ENCODE assay signal across 16 cellular contexts in the genomic region with DNA sequence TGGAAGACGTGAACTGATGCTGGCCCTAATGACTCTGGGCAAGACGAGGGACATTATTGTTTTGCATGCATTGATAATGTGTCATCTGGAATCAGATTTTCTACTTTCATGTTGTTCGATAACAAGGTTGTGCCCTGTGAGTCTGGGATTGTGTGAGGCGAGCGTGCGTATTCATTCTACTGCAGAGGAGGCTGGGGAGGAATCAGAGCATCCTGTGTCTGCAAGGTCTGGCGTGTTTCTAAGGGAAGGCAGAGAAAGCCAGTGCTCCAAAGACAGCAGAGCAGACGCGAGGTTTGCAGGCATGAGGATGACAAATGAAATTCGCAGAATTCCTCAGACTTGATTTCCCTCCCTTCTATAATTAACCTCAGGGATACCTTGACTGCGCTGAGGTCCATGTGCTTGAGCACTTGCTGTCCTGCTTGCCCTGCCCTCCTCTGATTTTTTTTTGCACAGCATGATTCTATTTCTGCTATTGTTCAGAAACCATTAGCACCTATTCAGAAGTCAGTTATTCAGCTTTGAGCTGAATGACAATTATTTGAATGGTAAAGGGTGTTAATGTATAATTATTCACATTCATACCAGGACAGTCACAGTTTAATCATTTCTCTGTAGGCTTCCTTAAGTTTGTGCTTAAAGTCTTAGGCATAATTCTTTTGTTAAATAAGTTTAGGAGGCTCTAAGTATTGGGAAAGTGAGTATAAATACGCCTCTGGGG.
DNase-seq lines count a peak whose midpoint lies in the region; ATAC-seq and TF ChIP-seq lines count a peak whose summit lies in the region.
"Had no signal": no experiment of that assay in that cellular context is flagged by ENCODE, and none has a peak within 500 bp of the region (broad histone marks: within the 10 kb centered on the region; RNA-seq: fewer than 3 reads in every experiment).

No MANE protein-coding gene starts in this region.

- H3K9me3 ChIP-seq in BE2C, result no peaks in the 10 kb centered on the region

- intact Hi-C loops in posterior vena cava (cut with DNase I), result no loop called here

- no peak overlapping the region for H3K4me3 ChIP-seq in BE2C (ENCODE audit: low read depth, low read length)
- H3K4me3 ChIP-seq: GM12878 had no signal

- no peaks in the 10 kb centered on the region for H3K36me3 ChIP-seq in BE2C

- CTCF ChIA-PET in WTC11 (lab: Charles Lee), result interaction anchor here (1.2 to 2.6 kb wide), 3 partner anchors 38 to 397 kb away, joined by 3 to 6 read pairs (median 4); no protein-coding TSS in a partner anchor

- in situ Hi-C loops in ACHN (cut with HindIII; ENCODE audit: low pct_ligation_motif_present, low pct_unique_long_range_greater_than_20kb, low sequenced_read_pairs), result no loop called here

- POLR2A ChIA-PET in WTC11 (lab: Charles Lee), result no interaction called here

- ATAC-seq in WTC11 (peak; percentile 62; the same call in 1 of the 2 replicates), GM19467 (IDR thresholded peaks at IDR 0.05; ENCODE audit: unreplicated experiment) (no peak), GM21825 (IDR thresholded peaks at IDR 0.05; ENCODE audit: unreplicated experiment) (no peak)
- ATAC-seq: GM12878, HepG2 had no signal

- H3K36me3 Mint-ChIP-seq in WTC11, result peaks cover 26% of the 10 kb centered on the region

- H3K4me1 Mint-ChIP-seq in WTC11, result peaks cover 13% of the 10 kb centered on the region

- no peaks in the 10 kb centered on the region for H3K27me3 ChIP-seq in BE2C

- H3K27me3 Mint-ChIP-seq in WTC11 (ENCODE audit: low read depth), result no peaks in the 10 kb centered on the region
- H3K27me3 Mint-ChIP-seq: CD4-positive, alpha-beta T cell had no signal

- no peak for TF ChIP-seq CTCF in WTC11 (IDR thresholded peaks at IDR 0.05)
- TF ChIP-seq CTCF in BE2C (IDR thresholded peaks at IDR 0.05; ENCODE audit: low read depth, low read length), result no peak

- H3K27ac Mint-ChIP-seq in WTC11, result no peak overlapping the region
- H3K27ac Mint-ChIP-seq: CD4-positive, alpha-beta T cell; HFFc6 had no signal

- peak; percentile 15 for DNase-seq in ACHN
- DNase-seq in WTC11 (ENCODE audit: low spot score), result no peak
- DNase-seq in islet precursor cell, result peak; percentile 45
- DNase-seq in posterior vena cava (ENCODE audit: low spot score), result peak; percentile 18
- no peak for DNase-seq in BE2C
- DNase-seq: 8988T; C1 segment of cervical spinal cord; CD4-positive, alpha-beta T cell; DMS79; GOT3; HCEC 1CT; HFFc6 had no signal

- H3K4me1 ChIP-seq in BE2C, result no peaks in the 10 kb centered on the region

- no peak overlapping the region for H3K4me3 Mint-ChIP-seq in WTC11
- H3K4me3 Mint-ChIP-seq: CD4-positive, alpha-beta T cell; HFFc6 had no signal

- H3K9me3 Mint-ChIP-seq in WTC11, result peaks cover 25% of the 10 kb centered on the region

TF ChIP-seq in WTC11, 78 proteins besides CTCF, POLR2A, EP300 and RAD21:
- TF ChIP-seq, protein P1, sequence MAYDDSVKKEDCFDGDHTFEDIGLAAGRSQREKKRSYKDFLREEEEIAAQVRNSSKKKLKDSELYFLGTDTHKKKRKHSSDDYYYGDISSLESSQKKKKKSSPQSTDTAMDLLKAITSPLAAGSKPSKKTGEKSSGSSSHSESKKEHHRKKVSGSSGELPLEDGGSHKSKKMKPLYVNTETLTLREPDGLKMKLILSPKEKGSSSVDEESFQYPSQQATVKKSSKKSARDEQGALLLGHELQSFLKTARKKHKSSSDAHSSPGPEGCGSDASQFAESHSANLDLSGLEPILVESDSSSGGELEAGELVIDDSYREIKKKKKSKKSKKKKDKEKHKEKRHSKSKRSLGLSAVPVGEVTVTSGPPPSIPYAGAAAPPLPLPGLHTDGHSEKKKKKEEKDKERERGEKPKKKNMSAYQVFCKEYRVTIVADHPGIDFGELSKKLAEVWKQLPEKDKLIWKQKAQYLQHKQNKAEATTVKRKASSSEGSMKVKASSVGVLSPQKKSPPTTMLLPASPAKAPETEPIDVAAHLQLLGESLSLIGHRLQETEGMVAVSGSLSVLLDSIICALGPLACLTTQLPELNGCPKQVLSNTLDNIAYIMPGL (CRISPR knock-in tag; IDR thresholded peaks at IDR 0.05), result no peak
- no peak for TF ChIP-seq FOXK1 (CRISPR knock-in tag; IDR thresholded peaks at IDR 0.05)
- no peak for TF ChIP-seq TCF7 (CRISPR knock-in tag; IDR thresholded peaks at IDR 0.05; ENCODE audit: low read depth)
- no peak for TF ChIP-seq KAT7 (CRISPR knock-in tag; IDR thresholded peaks at IDR 0.05; ENCODE audit: borderline replicate concordance)
- TF ChIP-seq, protein P2, sequence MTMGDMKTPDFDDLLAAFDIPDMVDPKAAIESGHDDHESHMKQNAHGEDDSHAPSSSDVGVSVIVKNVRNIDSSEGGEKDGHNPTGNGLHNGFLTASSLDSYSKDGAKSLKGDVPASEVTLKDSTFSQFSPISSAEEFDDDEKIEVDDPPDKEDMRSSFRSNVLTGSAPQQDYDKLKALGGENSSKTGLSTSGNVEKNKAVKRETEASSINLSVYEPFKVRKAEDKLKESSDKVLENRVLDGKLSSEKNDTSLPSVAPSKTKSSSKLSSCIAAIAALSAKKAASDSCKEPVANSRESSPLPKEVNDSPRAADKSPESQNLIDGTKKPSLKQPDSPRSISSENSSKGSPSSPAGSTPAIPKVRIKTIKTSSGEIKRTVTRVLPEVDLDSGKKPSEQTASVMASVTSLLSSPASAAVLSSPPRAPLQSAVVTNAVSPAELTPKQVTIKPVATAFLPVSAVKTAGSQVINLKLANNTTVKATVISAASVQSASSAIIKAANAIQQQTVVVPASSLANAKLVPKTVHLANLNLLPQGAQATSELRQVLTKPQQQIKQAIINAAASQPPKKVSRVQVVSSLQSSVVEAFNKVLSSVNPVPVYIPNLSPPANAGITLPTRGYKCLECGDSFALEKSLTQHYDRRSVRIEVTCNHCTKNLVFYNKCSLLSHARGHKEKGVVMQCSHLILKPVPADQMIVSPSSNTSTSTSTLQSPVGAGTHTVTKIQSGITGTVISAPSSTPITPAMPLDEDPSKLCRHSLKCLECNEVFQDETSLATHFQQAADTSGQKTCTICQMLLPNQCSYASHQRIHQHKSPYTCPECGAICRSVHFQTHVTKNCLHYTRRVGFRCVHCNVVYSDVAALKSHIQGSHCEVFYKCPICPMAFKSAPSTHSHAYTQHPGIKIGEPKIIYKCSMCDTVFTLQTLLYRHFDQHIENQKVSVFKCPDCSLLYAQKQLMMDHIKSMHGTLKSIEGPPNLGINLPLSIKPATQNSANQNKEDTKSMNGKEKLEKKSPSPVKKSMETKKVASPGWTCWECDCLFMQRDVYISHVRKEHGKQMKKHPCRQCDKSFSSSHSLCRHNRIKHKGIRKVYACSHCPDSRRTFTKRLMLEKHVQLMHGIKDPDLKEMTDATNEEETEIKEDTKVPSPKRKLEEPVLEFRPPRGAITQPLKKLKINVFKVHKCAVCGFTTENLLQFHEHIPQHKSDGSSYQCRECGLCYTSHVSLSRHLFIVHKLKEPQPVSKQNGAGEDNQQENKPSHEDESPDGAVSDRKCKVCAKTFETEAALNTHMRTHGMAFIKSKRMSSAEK (CRISPR knock-in tag; IDR thresholded peaks at IDR 0.05; ENCODE audit: borderline replicate concordance), result no peak
- TF ChIP-seq, protein P3, sequence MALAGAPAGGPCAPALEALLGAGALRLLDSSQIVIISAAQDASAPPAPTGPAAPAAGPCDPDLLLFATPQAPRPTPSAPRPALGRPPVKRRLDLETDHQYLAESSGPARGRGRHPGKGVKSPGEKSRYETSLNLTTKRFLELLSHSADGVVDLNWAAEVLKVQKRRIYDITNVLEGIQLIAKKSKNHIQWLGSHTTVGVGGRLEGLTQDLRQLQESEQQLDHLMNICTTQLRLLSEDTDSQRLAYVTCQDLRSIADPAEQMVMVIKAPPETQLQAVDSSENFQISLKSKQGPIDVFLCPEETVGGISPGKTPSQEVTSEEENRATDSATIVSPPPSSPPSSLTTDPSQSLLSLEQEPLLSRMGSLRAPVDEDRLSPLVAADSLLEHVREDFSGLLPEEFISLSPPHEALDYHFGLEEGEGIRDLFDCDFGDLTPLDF (CRISPR knock-in tag; IDR thresholded peaks at IDR 0.05), result no peak
- no peak for TF ChIP-seq PRRX2 (CRISPR knock-in tag; IDR thresholded peaks at IDR 0.05)
- TF ChIP-seq, protein P4, sequence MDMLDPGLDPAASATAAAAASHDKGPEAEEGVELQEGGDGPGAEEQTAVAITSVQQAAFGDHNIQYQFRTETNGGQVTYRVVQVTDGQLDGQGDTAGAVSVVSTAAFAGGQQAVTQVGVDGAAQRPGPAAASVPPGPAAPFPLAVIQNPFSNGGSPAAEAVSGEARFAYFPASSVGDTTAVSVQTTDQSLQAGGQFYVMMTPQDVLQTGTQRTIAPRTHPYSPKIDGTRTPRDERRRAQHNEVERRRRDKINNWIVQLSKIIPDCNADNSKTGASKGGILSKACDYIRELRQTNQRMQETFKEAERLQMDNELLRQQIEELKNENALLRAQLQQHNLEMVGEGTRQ (CRISPR knock-in tag; IDR thresholded peaks at IDR 0.05), result no peak
- TF ChIP-seq, protein P5, sequence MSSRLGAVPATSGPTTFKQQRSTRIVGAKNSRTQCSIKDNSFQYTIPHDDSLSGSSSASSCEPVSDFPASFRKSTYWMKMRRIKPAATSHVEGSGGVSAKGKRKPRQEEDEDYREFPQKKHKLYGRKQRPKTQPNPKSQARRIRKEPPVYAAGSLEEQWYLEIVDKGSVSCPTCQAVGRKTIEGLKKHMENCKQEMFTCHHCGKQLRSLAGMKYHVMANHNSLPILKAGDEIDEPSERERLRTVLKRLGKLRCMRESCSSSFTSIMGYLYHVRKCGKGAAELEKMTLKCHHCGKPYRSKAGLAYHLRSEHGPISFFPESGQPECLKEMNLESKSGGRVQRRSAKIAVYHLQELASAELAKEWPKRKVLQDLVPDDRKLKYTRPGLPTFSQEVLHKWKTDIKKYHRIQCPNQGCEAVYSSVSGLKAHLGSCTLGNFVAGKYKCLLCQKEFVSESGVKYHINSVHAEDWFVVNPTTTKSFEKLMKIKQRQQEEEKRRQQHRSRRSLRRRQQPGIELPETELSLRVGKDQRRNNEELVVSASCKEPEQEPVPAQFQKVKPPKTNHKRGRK (CRISPR knock-in tag; IDR thresholded peaks at IDR 0.05; ENCODE audit: borderline replicate concordance), result no peak
- TF ChIP-seq SP1 (CRISPR knock-in tag; conservative IDR thresholded peaks at IDR 0.05), result no peak
- TF ChIP-seq ZNF263 (CRISPR knock-in tag; IDR thresholded peaks at IDR 0.05; ENCODE audit: low read depth), result no peak
- no peak for TF ChIP-seq JAZF1 (CRISPR knock-in tag; IDR thresholded peaks at IDR 0.05)
- no peak for TF ChIP-seq NR2C2 (CRISPR knock-in tag; IDR thresholded peaks at IDR 0.05)

Comparison
In these comparisons a context has a peak if more than half of its experiments do, and no peak if none do; other contexts are left out.
1. DNase-seq: peak in ACHN (single experiment), islet precursor cell (single experiment) and posterior vena cava (single experiment); none in WTC11 (single experiment) and BE2C (single experiment).